Comparison of ENCODE assay signal across 19 cellular contexts in genomic region chr7:41096921-41097320, GRCh38.
DNase-seq lines count a peak whose midpoint lies in the region; ATAC-seq and TF ChIP-seq lines count a peak whose summit lies in the region.
"Had no signal": no experiment of that assay in that cellular context is flagged by ENCODE, and none has a peak within 500 bp of the region (broad histone marks: within the 10 kb centered on the region; RNA-seq: fewer than 3 reads in every experiment).

No MANE protein-coding gene starts in this region.

- H3K4me3 ChIP-seq in SJCRH30 (no peak overlapping the region), fibroblast of the aortic adventitia (ENCODE audit: low read depth, low read length) (no peak overlapping the region), smooth muscle cell (no peak overlapping the region), upper lobe of left lung (no peak overlapping the region)
- H3K4me3 ChIP-seq: right atrium auricular region, testis had no signal

- WGBS in smooth muscle cell (ENCODE audit: low lambda C conversion rate) = 36% methylated on average over 4 of the region's 4 CpGs
- WGBS in upper lobe of left lung, 2 donors = 59 to 80% methylated on average over 4 of the region's 4 CpGs

- no peaks in the 10 kb centered on the region for H4K20me1 ChIP-seq in smooth muscle cell (ENCODE audit: low read depth)

- H3K79me2 ChIP-seq in smooth muscle cell (ENCODE audit: low read depth) = no peaks in the 10 kb centered on the region

- no peaks in the 10 kb centered on the region for H3K4me1 Mint-ChIP-seq in activated T-cell treated with anti-CD3 and anti-CD28 coated beads, Interleukin-2, amount 50 U/mL, for 72 hours (ENCODE audit: low read depth)

- no peak for TF ChIP-seq EP300 in upper lobe of left lung (IDR thresholded peaks at IDR 0.05)

- H3K4me3 Mint-ChIP-seq in activated T-cell treated with anti-CD3 and anti-CD28 coated beads, Interleukin-2, amount 50 U/mL, for 72 hours = no peak overlapping the region
- H3K4me3 Mint-ChIP-seq: mesothelial cell of epicardium; T-helper 1 cell treated with Interleukin-12 subunit alpha and Interleukin-12 subunit beta and Interleukin-4 antibody, amounts not matched to agents 30 μg/mL and 1 μg/mL, for 36 hours had no signal

- H3K27ac ChIP-seq in SJCRH30 (no peak overlapping the region), smooth muscle cell (ENCODE audit: low read depth) (peak overlapping the region; percentile 98), upper lobe of left lung (no peak overlapping the region)
- H3K27ac ChIP-seq: right atrium auricular region, testis had no signal

- H2AFZ ChIP-seq in smooth muscle cell (ENCODE audit: low read depth) = no peak overlapping the region

- H3K4me1 ChIP-seq in SJCRH30 (no peaks in the 10 kb centered on the region), smooth muscle cell (ENCODE audit: low read depth) (peaks cover 5% of the 10 kb centered on the region), upper lobe of left lung (no peaks in the 10 kb centered on the region)
- H3K4me1 ChIP-seq: right atrium auricular region, testis had no signal

- peak overlapping the region; percentile 86 for H3K9ac ChIP-seq in smooth muscle cell (ENCODE audit: low read depth)

- H3K36me3 Mint-ChIP-seq in activated T-cell treated with anti-CD3 and anti-CD28 coated beads, Interleukin-2, amount 50 U/mL, for 72 hours (ENCODE audit: insufficient read depth in 2 of 2) = no peaks in the 10 kb centered on the region
- H3K36me3 Mint-ChIP-seq: mesothelial cell of epicardium had no signal

- H3K27me3 ChIP-seq in SJCRH30 (no peaks in the 10 kb centered on the region), smooth muscle cell (ENCODE audit: low read depth) (no peaks in the 10 kb centered on the region), upper lobe of left lung (no peaks in the 10 kb centered on the region)
- H3K27me3 ChIP-seq: right atrium auricular region, testis had no signal

- H3K27me3 Mint-ChIP-seq in activated T-cell treated with anti-CD3 and anti-CD28 coated beads, Interleukin-2, amount 50 U/mL, for 72 hours (ENCODE audit: low read depth) = no peaks in the 10 kb centered on the region

- H3K4me2 ChIP-seq in smooth muscle cell = peak overlapping the region; percentile 19

- peak; percentile 34 for DNase-seq in GM04503 (ENCODE audit: low read depth)
- peak; percentile 5 to 11 for DNase-seq in SJCRH30
- peak; percentile 39 for DNase-seq in fibroblast of the aortic adventitia (ENCODE audit: low read depth)
- no peak for DNase-seq in smooth muscle cell (lab: John Stamatoyannopoulos, UW; ENCODE audit: unreplicated experiment)
- DNase-seq in upper lobe of left lung = no peak
- DNase-seq in activated T-cell treated with anti-CD3 and anti-CD28 coated beads, Interleukin-2, amount 50 U/mL, for 72 hours = no peak
- DNase-seq: activated CD4-positive, CD25-positive, alpha-beta regulatory T cell; activated effector memory CD4-positive, alpha-beta T cell treated with Interleukin-2 at 50 U/mL for 16 hours; amniotic stem cell; DMS53; KBM-7; NCI-H1092; RPMI8226; stimulated activated CD4-positive, alpha-beta T cell treated with anti-CD3 and anti-CD28 coated beads, Interleukin-2, amount 100 ng/mL, for 48 hours; testis had no signal

- no peak overlapping the region for H3K27ac Mint-ChIP-seq in activated T-cell treated with anti-CD3 and anti-CD28 coated beads, Interleukin-2, amount 50 U/mL, for 72 hours
- H3K27ac Mint-ChIP-seq: mesothelial cell of epicardium; T-helper 1 cell treated with Interleukin-12 subunit alpha and Interleukin-12 subunit beta and Interleukin-4 antibody, amounts not matched to agents 30 μg/mL and 1 μg/mL, for 36 hours had no signal

- no peaks in the 10 kb centered on the region for H3K36me3 ChIP-seq in SJCRH30
- no peaks in the 10 kb centered on the region for H3K36me3 ChIP-seq in smooth muscle cell (ENCODE audit: low read depth)
- H3K36me3 ChIP-seq in upper lobe of left lung = no peaks in the 10 kb centered on the region
- H3K36me3 ChIP-seq: right atrium auricular region had no signal

- TF ChIP-seq CTCF in fibroblast of the aortic adventitia (IDR thresholded peaks at IDR 0.05; ENCODE audit: insufficient read depth, low read length) = no peak
- no peak for TF ChIP-seq CTCF in smooth muscle cell (IDR thresholded peaks at IDR 0.05; ENCODE audit: borderline replicate concordance, insufficient read depth, poor library complexity, severe bottlenecking)
- TF ChIP-seq CTCF in upper lobe of left lung (IDR thresholded peaks at IDR 0.05) = no peak

- H3F3A ChIP-seq in smooth muscle cell (ENCODE audit: low read depth) = no peaks in the 10 kb centered on the region

- TF ChIP-seq POLR2A in upper lobe of left lung (IDR thresholded peaks at IDR 0.05) = no peak

- ATAC-seq in upper lobe of left lung (ENCODE audit: low FRiP score in 2 of 2) (no peak), HG02852 (IDR thresholded peaks at IDR 0.05; ENCODE audit: unreplicated experiment) (no peak)
- no peak for ATAC-seq in activated T-cell treated with anti-CD3 and anti-CD28 coated beads, Interleukin-2, amount 50 U/mL, for 72 hours (replicated peaks in 1 of 2)

- peaks cover 8 to 12% of the 10 kb centered on the region in 2 donors for H3K9me3 Mint-ChIP-seq in activated T-cell treated with anti-CD3 and anti-CD28 coated beads, Interleukin-2, amount 50 U/mL, for 72 hours
- H3K9me3 Mint-ChIP-seq: T-helper 1 cell treated with Interleukin-12 subunit alpha and Interleukin-12 subunit beta and Interleukin-4 antibody, amounts not matched to agents 30 μg/mL and 1 μg/mL, for 36 hours had no signal

- H3K9me3 ChIP-seq in SJCRH30 (replicated peaks) (no peaks in the 10 kb centered on the region), smooth muscle cell (replicated peaks; ENCODE audit: low read depth) (no peaks in the 10 kb centered on the region), upper lobe of left lung (no peaks in the 10 kb centered on the region)
- H3K9me3 ChIP-seq: right atrium auricular region, testis had no signal

Comparison
In these comparisons a context has a peak if more than half of its experiments do, and no peak if none do; other contexts are left out.
1. DNase-seq: peak in GM04503 (single experiment), SJCRH30 (2 of 2) and fibroblast of the aortic adventitia (single experiment); none in smooth muscle cell (single experiment), upper lobe of left lung (0 of 2) and activated T-cell treated with anti-CD3 and anti-CD28 coated beads, Interleukin-2, amount 50 U/mL, for 72 hours (0 of 2).